In the genomic region with DNA sequence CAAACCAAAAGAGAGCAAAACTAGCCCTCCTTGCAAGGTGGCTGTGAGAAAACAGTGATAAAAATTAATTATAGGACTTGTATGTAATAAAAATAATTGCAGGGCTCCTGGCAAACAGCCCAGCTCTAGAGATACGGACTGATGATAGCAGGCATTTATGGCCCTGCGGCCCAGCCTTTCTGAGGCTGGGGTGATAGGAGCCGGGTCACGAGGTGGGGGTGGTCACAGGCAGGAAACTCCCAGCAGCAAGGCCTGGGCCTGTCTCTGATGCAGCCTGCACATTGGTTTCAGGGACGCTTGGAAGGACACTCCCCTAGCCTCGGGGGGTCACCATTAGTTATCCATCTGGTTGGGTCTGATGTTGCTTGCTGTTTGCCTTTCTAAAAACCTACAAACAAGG, we compare ENCODE assay signal across 32 cellular contexts. TPM values are rescaled to one million over a fixed set of nuclear protein-coding genes. Genes with fewer than 3 reads are reported as not detected.
DNase-seq lines count a peak whose midpoint lies in the region; ATAC-seq and TF ChIP-seq lines count a peak whose summit lies in the region.
"Had no signal": no experiment of that assay in that cellular context is flagged by ENCODE, and none has a peak within 500 bp of the region (broad histone marks: within the 10 kb centered on the region; RNA-seq: fewer than 3 reads in every experiment).

No MANE protein-coding gene starts in this region.

- in situ Hi-C loops in transverse colon (cut with MboI; ENCODE audit: low pct_ligation_motif_present in 1 of 4, low pct_unique_long_range_greater_than_20kb in 1 of 4, low sequenced_read_pairs in 3 of 4): loop anchor here in 3 of 4 donors (25.0 kb wide), 1 partner anchor 245 kb away; a partner anchor contains a TSS

- no peak overlapping the region for H2AFZ ChIP-seq in SK-N-SH (ENCODE audit: low read depth)

- no peaks in the 10 kb centered on the region for H3K9me2 ChIP-seq in SK-N-SH

- H3K4me2 ChIP-seq in SK-N-SH: no peak overlapping the region

- H3K9ac ChIP-seq in SK-N-SH: no peak overlapping the region

- peaks cover 0 to 4% of the 10 kb centered on the region in 2 experiments; a peak in 1 of 4 replicates for H3K4me1 ChIP-seq in SK-N-SH (ENCODE audit: control insufficient read depth in 1 of 2, insufficient read depth in 2 of 2, low read depth in 1 of 2, low read length in 1 of 2)
- H3K4me1 ChIP-seq in transverse colon: peaks cover 3 to 36% (median 18%) of the 10 kb centered on the region in 4 donors
- H3K4me1 ChIP-seq: adrenal gland, esophagus squamous epithelium, foreskin keratinocyte, heart left ventricle, stomach, thyroid gland, vagina had no signal

- no peak for TF ChIP-seq CTCF in SK-N-SH (IDR thresholded peaks at IDR 0.05)
- no peak for TF ChIP-seq CTCF in chondrocyte (IDR thresholded peaks at IDR 0.05)
- no peak for TF ChIP-seq CTCF in transverse colon (IDR thresholded peaks at IDR 0.05)

- POLR2A ChIA-PET in SK-N-SH (lab: Yijun Ruan, JAX): no interaction called here

- H3K27ac ChIP-seq in SK-N-SH (ENCODE audit: low read depth in 2 of 2, low read length in 1 of 2) (no peak overlapping the region), transverse colon (peak overlapping the region in 1 of 4 donors; percentile 16)
- H3K27ac ChIP-seq: adrenal gland, esophagus squamous epithelium, foreskin keratinocyte, heart left ventricle, lower lobe of right lung, spleen, stomach, thyroid gland, vagina had no signal

- H4K20me1 ChIP-seq in SK-N-SH (ENCODE audit: insufficient read depth): no peaks in the 10 kb centered on the region

- H3K4me1 Mint-ChIP-seq in chondrocyte (ENCODE audit: low read depth): no peaks in the 10 kb centered on the region
- H3K4me1 Mint-ChIP-seq: activated CD4-positive, alpha-beta T cell treated with anti-CD3 and anti-CD28 coated beads for 36 hours had no signal

- no peak overlapping the region for H3K27ac Mint-ChIP-seq in chondrocyte (ENCODE audit: unreplicated experiment)
- H3K27ac Mint-ChIP-seq: activated CD4-positive, alpha-beta T cell treated with anti-CD3 and anti-CD28 coated beads for 36 hours; activated CD8-positive, alpha-beta T cell treated with anti-CD3 and anti-CD28 coated beads for 36 hours; activated naive CD4-positive, alpha-beta T cell treated with anti-CD3 and anti-CD28 coated beads for 36 hours had no signal

- no peak overlapping the region for H3K4me3 Mint-ChIP-seq in chondrocyte (ENCODE audit: unreplicated experiment)
- H3K4me3 Mint-ChIP-seq: activated CD4-positive, alpha-beta T cell treated with anti-CD3 and anti-CD28 coated beads for 36 hours; activated CD8-positive, alpha-beta T cell treated with anti-CD3 and anti-CD28 coated beads for 36 hours; activated naive CD4-positive, alpha-beta T cell treated with anti-CD3 and anti-CD28 coated beads for 36 hours; naive thymus-derived CD8-positive, alpha-beta T cell had no signal

- TF ChIP-seq POLR2A in transverse colon (IDR thresholded peaks at IDR 0.05): no peak

- 66% methylated on average over 2 of the region's 6 CpGs for WGBS in SK-N-SH (ENCODE audit: low lambda C conversion rate)
- WGBS in transverse colon (ENCODE audit: low coverage in 1 of 2), 2 donors: 20 to 44% methylated on average over 1 to 6 of the region's 6 CpGs

- no peaks in the 10 kb centered on the region for H3K36me3 Mint-ChIP-seq in chondrocyte (ENCODE audit: low read depth)
- H3K36me3 Mint-ChIP-seq: naive thymus-derived CD8-positive, alpha-beta T cell had no signal

- intact Hi-C loops in transverse colon (cut with DNase I; ENCODE audit: low total_unique reads): no loop called here

- H3K9me3 Mint-ChIP-seq in chondrocyte (ENCODE audit: low read depth): no peaks in the 10 kb centered on the region
- H3K9me3 Mint-ChIP-seq: activated CD8-positive, alpha-beta T cell treated with anti-CD3 and anti-CD28 coated beads for 36 hours; activated naive CD4-positive, alpha-beta T cell treated with anti-CD3 and anti-CD28 coated beads for 36 hours; naive thymus-derived CD8-positive, alpha-beta T cell had no signal

- H3K4me3 ChIP-seq in SK-N-SH (ENCODE audit: low read depth in 2 of 2, low read length in 1 of 2) (no peak overlapping the region), transverse colon (no peak overlapping the region)
- H3K4me3 ChIP-seq: adrenal gland, esophagus squamous epithelium, heart left ventricle, lower lobe of right lung, spleen, stomach, thyroid gland, vagina had no signal

- H3K36me3 ChIP-seq in SK-N-SH (replicated peaks in 1 of 2; ENCODE audit: control insufficient read depth in 1 of 2, insufficient read depth in 2 of 2, low read length in 1 of 2): no peaks in the 10 kb centered on the region
- no peaks in the 10 kb centered on the region for H3K36me3 ChIP-seq in transverse colon
- H3K36me3 ChIP-seq: adrenal gland, esophagus squamous epithelium, heart left ventricle, lower lobe of right lung, spleen, stomach, thyroid gland, vagina had no signal

- H3K27me3 ChIP-seq in SK-N-SH (ENCODE audit: insufficient read depth): no peaks in the 10 kb centered on the region
- no peaks in the 10 kb centered on the region for H3K27me3 ChIP-seq in transverse colon
- H3K27me3 ChIP-seq: adrenal gland, esophagus squamous epithelium, foreskin keratinocyte, heart left ventricle, stomach, thyroid gland, vagina had no signal

- no peak for TF ChIP-seq RAD21 in SK-N-SH (IDR thresholded peaks at IDR 0.05; ENCODE audit: low read length)

- CTCF ChIA-PET in SK-N-SH (lab: Yijun Ruan, JAX): interaction anchor here (0.8 to 2.5 kb wide), 8 partner anchors 15 to 240 kb away, joined by 3 to 8 read pairs (median 6); a partner anchor contains a TSS

- H3K27me3 Mint-ChIP-seq in chondrocyte (ENCODE audit: low read depth): peaks cover 2% of the 10 kb centered on the region
- H3K27me3 Mint-ChIP-seq: activated CD4-positive, alpha-beta T cell treated with anti-CD3 and anti-CD28 coated beads for 36 hours; activated CD8-positive, alpha-beta T cell treated with anti-CD3 and anti-CD28 coated beads for 36 hours; naive thymus-derived CD8-positive, alpha-beta T cell had no signal

- no peaks in the 10 kb centered on the region for H3F3A ChIP-seq in SK-N-SH (replicated peaks; ENCODE audit: insufficient read depth)

- H3K79me2 ChIP-seq in SK-N-SH (ENCODE audit: insufficient read depth): no peaks in the 10 kb centered on the region

- H3K9me3 ChIP-seq in SK-N-SH (no peaks in the 10 kb centered on the region), transverse colon (no peaks in the 10 kb centered on the region)
- H3K9me3 ChIP-seq: adrenal gland, esophagus squamous epithelium, heart left ventricle, lower lobe of right lung, spleen, stomach, thyroid gland, vagina had no signal

- no peak for ATAC-seq in SK-N-SH treated with all-trans-retinoic acid at 6 μM for 48 hours
- ATAC-seq in GM21381 (IDR thresholded peaks at IDR 0.05; ENCODE audit: unreplicated experiment): no peak
- ATAC-seq in GM18498 (IDR thresholded peaks at IDR 0.05; ENCODE audit: unreplicated experiment): no peak
- ATAC-seq: activated CD4-positive, alpha-beta T cell treated with anti-CD3 and anti-CD28 coated beads for 36 hours; activated CD8-positive, alpha-beta T cell treated with anti-CD3 and anti-CD28 coated beads for 36 hours; foreskin keratinocyte; heart left ventricle; naive thymus-derived CD8-positive, alpha-beta T cell had no signal

- DNase-seq in SK-N-SH (peak; percentile 68), NCI-H69 (lab: John Stamatoyannopoulos, UW) (peak; percentile 45), chondrocyte (ENCODE audit: low spot score) (peak; percentile 41), transverse colon (peak; percentile 57), SKM-1 treated with dmso at 0.1 percent for 144 hours (lab: John Stamatoyannopoulos, UW; ENCODE audit: unreplicated experiment) (no peak)
- DNase-seq: activated CD4-positive, alpha-beta T cell treated with anti-CD3 and anti-CD28 coated beads for 36 hours; activated CD8-positive, alpha-beta T cell treated with anti-CD3 and anti-CD28 coated beads for 36 hours; activated naive CD4-positive, alpha-beta T cell treated with anti-CD3 and anti-CD28 coated beads for 36 hours; central memory CD4-positive, alpha-beta T cell; dermis blood vessel endothelial cell; esophagus squamous epithelium; foreskin keratinocyte; heart left ventricle; Kasumi-1; kidney glomerular epithelial cell; lower lobe of right lung; MV-4-11; naive thymus-derived CD8-positive, alpha-beta T cell; NCI-H187 treated with DMSO at 0.1 percent for 48 hours; NCI-H2171 treated with DMSO at 0.1 percent for 48 hours; NCI-H524 treated with DMSO at 0.1 percent for 48 hours; right cardiac atrium; spleen; stimulated activated CD4-positive, alpha-beta T cell treated with anti-CD3 and anti-CD28 coated beads, Interleukin-2, amount 100 ng/mL, for 24 hours; stomach; T-helper 1 cell; thyroid gland had no signal

- no peak for TF ChIP-seq EP300 in SK-N-SH (IDR thresholded peaks at IDR 0.05; ENCODE audit: borderline replicate concordance in 1 of 2, low read depth in 1 of 2, low read length in 1 of 2)
- TF ChIP-seq EP300 in transverse colon (IDR thresholded peaks at IDR 0.05; ENCODE audit: low read depth): no peak

TF ChIP-seq in SK-N-SH, 30 proteins besides CTCF, POLR2A, EP300 and RAD21 (continues in another document):
- TF ChIP-seq TAF1 (IDR thresholded peaks at IDR 0.05; ENCODE audit: borderline replicate concordance, low read depth, low read length) (no peak), MXI1 (IDR thresholded peaks at IDR 0.05; ENCODE audit: low read depth, low read length) (0 out of 2 replicates have a peak, but pooled peaks have one; percentile 12)

TF ChIP-seq in SK-N-SH treated with all-trans-retinoic acid at 6 μM for 48 hours, 23 proteins besides CTCF, POLR2A, EP300 and RAD21:
- TF ChIP-seq TCF4 (CRISPR knock-in tag; IDR thresholded peaks at IDR 0.05; ENCODE audit: borderline replicate concordance): no peak

RNA-seq across cellular contexts. Expression of a gene that starts 18.7 kb away (rescaled TPM):
- polyA plus RNA-seq in SK-N-SH (2012; rRNA removed): 4.9 and 5.7 TPM in 2 replicates
- 5.4 and 5.6 TPM in 2 replicates for polyA plus RNA-seq in SK-N-SH (2012; cell fraction: cytosol; rRNA removed)
- 12.4 and 16.5 TPM in 2 replicates for polyA plus RNA-seq in SK-N-SH (2012; cell fraction: nucleus; rRNA removed)
- total RNA-seq in chondrocyte: 16.5 to 18.4 TPM (median 17.1 TPM) in 3 replicates
- 10 to 100 TPM in 2 of 4 donors, 1 to 10 TPM in 2; 6.8 to 20.9 (median 9.2) TPM for total RNA-seq in transverse colon
